ENCODE assay signal across 26 cellular contexts in genomic region chr6:127051571-127052260, GRCh38.
DNase-seq lines count a peak whose midpoint lies in the region; ATAC-seq, FAIRE-seq and TF ChIP-seq lines count a peak whose summit lies in the region.
"Had no signal": no experiment of that assay in that cellular context is flagged by ENCODE, and none has a peak within 500 bp of the region (broad histone marks: within the 10 kb centered on the region; RNA-seq: fewer than 3 reads in every experiment).

No MANE protein-coding gene starts in this region.

- no peak for TF ChIP-seq CTCF in SK-N-SH (IDR thresholded peaks at IDR 0.05)
- TF ChIP-seq CTCF in astrocyte (IDR thresholded peaks at IDR 0.05; ENCODE audit: insufficient read depth, low read depth, low read length) = no peak
- no peak for TF ChIP-seq CTCF in foreskin keratinocyte (conservative IDR thresholded peaks at IDR 0.05)
- TF ChIP-seq CTCF in GM13976 (IDR thresholded peaks at IDR 0.05; ENCODE audit: borderline replicate concordance, control extremely low read depth, extremely low read depth, insufficient read depth, missing control alignments) = no peak

- in situ Hi-C loops in GM13976 (cut with MboI; ENCODE audit: low sequenced_read_pairs, unreplicated experiment) = no loop called here

- POLR2A ChIA-PET in SK-N-SH (lab: Yijun Ruan, JAX) = no interaction called here

- H3K27ac ChIP-seq in SK-N-SH (ENCODE audit: low read depth in 2 of 2, low read length in 1 of 2) = no peak overlapping the region
- peak overlapping the region; percentile 43 for H3K27ac ChIP-seq in astrocyte (ENCODE audit: low read depth, low read length)
- H3K27ac ChIP-seq in foreskin keratinocyte = no peak overlapping the region
- H3K27ac ChIP-seq: 22Rv1, HL-60, transverse colon had no signal

- no peaks in the 10 kb centered on the region for H3K27me3 Mint-ChIP-seq in astrocyte (ENCODE audit: low read depth, unreplicated experiment)
- H3K27me3 Mint-ChIP-seq: activated B cell treated with CpG ODN at 0.5 μM for 24 hours; CD4-positive, alpha-beta T cell had no signal

- no peaks in the 10 kb centered on the region for H3K9me3 ChIP-seq in SK-N-SH
- no peaks in the 10 kb centered on the region for H3K9me3 ChIP-seq in astrocyte (ENCODE audit: insufficient read depth, low read depth, low read length)
- H3K9me3 ChIP-seq: transverse colon had no signal

- FAIRE-seq in astrocyte (lab: Jason Lieb, UNC) (peak; percentile 91), urothelium cell line (lab: Jason Lieb, UNC) (no peak)
- FAIRE-seq: endometrium had no signal

- H3K9me3 Mint-ChIP-seq in astrocyte (ENCODE audit: unreplicated experiment) = peaks cover 19% of the 10 kb centered on the region

- peak in 1 of 2 experiments; percentile 51; a peak in 1 of 4 replicates for TF ChIP-seq EP300 in SK-N-SH (IDR thresholded peaks at IDR 0.05; ENCODE audit: borderline replicate concordance in 1 of 2, low read depth in 1 of 2, low read length in 1 of 2)

- H3K4me1 Mint-ChIP-seq in astrocyte (ENCODE audit: low read depth, unreplicated experiment) = peaks cover 31% of the 10 kb centered on the region
- H3K4me1 Mint-ChIP-seq: activated B cell treated with CpG ODN at 0.5 μM for 24 hours; immature natural killer cell; nephron; stimulated activated effector memory CD8-positive, alpha-beta T cell treated with anti-CD3 and anti-CD28 coated beads, Interleukin-12 subunit alpha, Interleukin-12 subunit beta, amount 100 ng/mL, for 72 hours had no signal

- H3K9ac ChIP-seq in SK-N-SH (no peak overlapping the region), astrocyte (ENCODE audit: low read length) (no peak overlapping the region)

- H3K36me3 ChIP-seq in SK-N-SH (replicated peaks in 1 of 2; ENCODE audit: control insufficient read depth in 1 of 2, insufficient read depth in 2 of 2, low read length in 1 of 2) = no peaks in the 10 kb centered on the region
- H3K36me3 ChIP-seq in astrocyte (ENCODE audit: insufficient read depth, low read length) = no peaks in the 10 kb centered on the region
- H3K36me3 ChIP-seq: transverse colon had no signal

- CTCF ChIA-PET in SK-N-SH (lab: Yijun Ruan, JAX) = no interaction called here

- no peak overlapping the region for H3K4me3 Mint-ChIP-seq in astrocyte (ENCODE audit: unreplicated experiment)
- H3K4me3 Mint-ChIP-seq: activated B cell treated with CpG ODN at 0.5 μM for 24 hours; activated T-helper 1 cell treated with anti-CD3 and anti-CD28 coated beads, Interleukin-12 subunit alpha, Interleukin-12 subunit beta, Interleukin-2, Interleukin-4 antibody, amounts not matched to agents 30 ng/mL and 10 ng/mL and 1 ng/mL, durations not matched to agents 14 hours and 24 hours and 36 hours; CD4-positive, alpha-beta T cell; immature natural killer cell; nephron; stimulated activated effector memory CD8-positive, alpha-beta T cell treated with anti-CD3 and anti-CD28 coated beads, Interleukin-12 subunit alpha, Interleukin-12 subunit beta, amount 100 ng/mL, for 72 hours had no signal

- H2AFZ ChIP-seq in SK-N-SH (ENCODE audit: low read depth) (no peak overlapping the region), astrocyte (ENCODE audit: low read depth, low read length) (no peak overlapping the region)

- DNase-seq in SK-N-SH = no peak
- peak; percentile 82 for DNase-seq in astrocyte (ENCODE audit: low read depth)
- DNase-seq in foreskin keratinocyte = peak; percentile 66 to 85
- DNase-seq in urothelium cell line (ENCODE audit: low spot score) = peak; percentile 11
- DNase-seq in H4 (ENCODE audit: low spot score) = no peak
- no peak for DNase-seq in GM13976 (ENCODE audit: low spot score)
- DNase-seq: activated B cell treated with CpG ODN at 0.5 μM for 24 hours; CD4-positive, alpha-beta T cell; DMS79 treated with DMSO at 0.1 percent for 48 hours; glutamatergic neuron; immature natural killer cell; KG1; NCI-H1092 treated with DMSO at 0.1 percent for 48 hours; NCI-H526 treated with DMSO at 0.1 percent for 48 hours; SIG-M5; stimulated activated CD4-positive, alpha-beta T cell treated with anti-CD3 and anti-CD28 coated beads, Interleukin-12 subunit alpha, Interleukin-12 subunit beta, amount 100 ng/mL, for 4 hours; transverse colon had no signal

- H3K4me2 ChIP-seq in SK-N-SH (no peak overlapping the region), astrocyte (ENCODE audit: low read length) (peak overlapping the region; percentile 42)

- TF ChIP-seq RAD21 in SK-N-SH (IDR thresholded peaks at IDR 0.05; ENCODE audit: low read length) = no peak

- H3K79me2 ChIP-seq in SK-N-SH (ENCODE audit: insufficient read depth) (no peaks in the 10 kb centered on the region), astrocyte (ENCODE audit: insufficient read depth, low read length) (no peaks in the 10 kb centered on the region)

- peaks cover 0 to 7% of the 10 kb centered on the region in 2 experiments; a peak in 1 of 4 replicates for H3K4me1 ChIP-seq in SK-N-SH (ENCODE audit: control insufficient read depth in 1 of 2, insufficient read depth in 2 of 2, low read depth in 1 of 2, low read length in 1 of 2)
- H3K4me1 ChIP-seq in astrocyte (ENCODE audit: insufficient read depth, low read length) = peaks cover 22% of the 10 kb centered on the region
- peaks cover 4% of the 10 kb centered on the region for H3K4me1 ChIP-seq in foreskin keratinocyte
- H3K4me1 ChIP-seq: transverse colon had no signal

- H3F3A ChIP-seq in SK-N-SH (replicated peaks; ENCODE audit: insufficient read depth) = peaks cover 10% of the 10 kb centered on the region

- H4K20me1 ChIP-seq in SK-N-SH (ENCODE audit: insufficient read depth) (no peaks in the 10 kb centered on the region), astrocyte (ENCODE audit: insufficient read depth, low read length) (no peaks in the 10 kb centered on the region)

- H3K4me3 ChIP-seq in SK-N-SH (ENCODE audit: low read depth in 2 of 2, low read length in 1 of 2) = no peak overlapping the region
- H3K4me3 ChIP-seq in astrocyte (ENCODE audit: insufficient read depth, low read depth, low read length) = no peak overlapping the region
- H3K4me3 ChIP-seq: transverse colon had no signal

- ATAC-seq in SK-N-SH treated with all-trans-retinoic acid at 6 μM for 48 hours = no peak
- ATAC-seq in foreskin keratinocyte = peak; percentile 48
- ATAC-seq in HG03159 (IDR thresholded peaks at IDR 0.05; ENCODE audit: unreplicated experiment) = no peak
- ATAC-seq: stimulated activated effector memory CD8-positive, alpha-beta T cell treated with anti-CD3 and anti-CD28 coated beads, Interleukin-12 subunit alpha, Interleukin-12 subunit beta, amount 100 ng/mL, for 72 hours had no signal

- H3K9me2 ChIP-seq in SK-N-SH = no peaks in the 10 kb centered on the region

- peaks cover 3% of the 10 kb centered on the region for H3K36me3 Mint-ChIP-seq in astrocyte (ENCODE audit: low read depth, unreplicated experiment)
- H3K36me3 Mint-ChIP-seq: immature natural killer cell; stimulated activated effector memory CD8-positive, alpha-beta T cell treated with anti-CD3 and anti-CD28 coated beads, Interleukin-12 subunit alpha, Interleukin-12 subunit beta, amount 100 ng/mL, for 72 hours had no signal

- H3K27me3 ChIP-seq in SK-N-SH (ENCODE audit: insufficient read depth) (no peaks in the 10 kb centered on the region), astrocyte (ENCODE audit: insufficient read depth, low read length) (no peaks in the 10 kb centered on the region), foreskin keratinocyte (no peaks in the 10 kb centered on the region)
- H3K27me3 ChIP-seq: transverse colon had no signal

- H3K27ac Mint-ChIP-seq in astrocyte (ENCODE audit: unreplicated experiment) = peak overlapping the region; percentile 58
- H3K27ac Mint-ChIP-seq: activated B cell treated with CpG ODN at 0.5 μM for 24 hours; activated T-helper 1 cell treated with anti-CD3 and anti-CD28 coated beads, Interleukin-12 subunit alpha, Interleukin-12 subunit beta, Interleukin-2, Interleukin-4 antibody, amounts not matched to agents 30 ng/mL and 10 ng/mL and 1 ng/mL, durations not matched to agents 14 hours and 24 hours and 36 hours; CD4-positive, alpha-beta T cell; immature natural killer cell; nephron; progenitor cell of endocrine pancreas; stimulated activated effector memory CD8-positive, alpha-beta T cell treated with anti-CD3 and anti-CD28 coated beads, Interleukin-12 subunit alpha, Interleukin-12 subunit beta, amount 100 ng/mL, for 72 hours had no signal

TF ChIP-seq in SK-N-SH, 30 proteins besides CTCF, POLR2A, EP300 and RAD21 (continues in another document):
- no peak for TF ChIP-seq USF2 (IDR thresholded peaks at IDR 0.05; ENCODE audit: borderline replicate concordance, low read depth, low read length)

TF ChIP-seq in SK-N-SH treated with all-trans-retinoic acid at 6 μM for 48 hours, 23 proteins besides CTCF, POLR2A, EP300 and RAD21:
- TF ChIP-seq ZC3H10 (CRISPR knock-in tag; IDR thresholded peaks at IDR 0.05) = no peak
- no peak for TF ChIP-seq TCF4 (CRISPR knock-in tag; IDR thresholded peaks at IDR 0.05; ENCODE audit: borderline replicate concordance)
- no peak for TF ChIP-seq CREB5 (CRISPR knock-in tag; IDR thresholded peaks at IDR 0.05; ENCODE audit: low read depth)

Comparison
In these comparisons a context has a peak if more than half of its experiments do, and no peak if none do; other contexts are left out.
1. DNase-seq: peak in astrocyte (single experiment), foreskin keratinocyte (2 of 2) and urothelium cell line (single experiment); none in SK-N-SH (single experiment), H4 (single experiment) and GM13976 (single experiment).